Comparison of ENCODE assay signal across 8 cellular contexts in the genomic region with DNA sequence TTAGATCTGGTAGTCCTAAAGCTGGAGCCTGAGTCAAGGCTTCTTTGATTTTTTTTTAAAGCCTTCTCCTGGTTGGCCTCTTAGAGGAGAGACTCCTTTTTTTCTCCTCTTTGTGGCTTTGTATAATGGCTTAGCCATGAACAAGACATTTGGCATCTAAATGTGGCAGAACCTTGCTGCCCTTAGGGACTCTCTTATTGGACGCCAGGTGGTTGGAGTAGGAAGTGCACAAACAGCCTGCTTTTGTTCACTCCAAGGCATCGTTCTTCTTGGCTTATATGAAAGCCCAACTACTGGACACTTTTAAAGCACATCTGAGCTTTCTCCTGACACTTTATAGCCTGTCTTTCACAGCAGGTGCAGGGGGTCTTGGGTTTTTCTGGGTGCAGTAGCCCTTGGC. TPM values are rescaled to one million over a fixed set of nuclear protein-coding genes. Genes with fewer than 3 reads are reported as not detected.
A peak's percentile ranks its signal among the peaks of the same experiment; 100 is the strongest.
DNase-seq lines count a peak whose midpoint lies in the region; ATAC-seq and TF ChIP-seq lines count a peak whose summit lies in the region.

No MANE protein-coding gene starts in this region.

- peak overlapping the region; percentile 90 for H3K9ac ChIP-seq in mesenchymal stem cell (ENCODE audit: low read length)

- H3K4me3 ChIP-seq in astrocyte of the cerebellum (ENCODE audit: low read depth, low read length) (no peak overlapping the region), mesenchymal stem cell (ENCODE audit: insufficient read depth in 1 of 2, low read depth in 1 of 2, low read length in 2 of 2) (peak overlapping the region in 1 of 2 experiments; percentile 82), gastroesophageal sphincter (no peak overlapping the region)

- no peak for TF ChIP-seq EP300 in gastroesophageal sphincter (IDR thresholded peaks at IDR 0.05)

- H3K9me3 ChIP-seq in mesenchymal stem cell (ENCODE audit: control insufficient read depth, low read length) (peaks cover 10% of the 10 kb centered on the region), gastroesophageal sphincter (peaks cover 0 to 16% (median 0%) of the 10 kb centered on the region in 3 donors)

- no peak overlapping the region for H3K4me2 ChIP-seq in mesenchymal stem cell (ENCODE audit: low read length, poor library complexity, severe bottlenecking)

- H3K18ac ChIP-seq in mesenchymal stem cell (ENCODE audit: low read depth in 1 of 2, low read length in 2 of 2): no peak overlapping the region

- ATAC-seq in GM18498 (IDR thresholded peaks at IDR 0.05; ENCODE audit: unreplicated experiment) (peak; percentile 56), GM21447 (IDR thresholded peaks at IDR 0.05; ENCODE audit: unreplicated experiment) (no peak), gastroesophageal sphincter (no peak)

- DNase-seq in AG20443 (ENCODE audit: low spot score) (peak; percentile 29), NCI-H1105 (lab: John Stamatoyannopoulos, UW) (peak; percentile 47), astrocyte of the cerebellum (ENCODE audit: low read depth) (no peak), mesenchymal stem cell (no peak), KBM-7 (no peak)

- no peak overlapping the region for H2BK5ac ChIP-seq in mesenchymal stem cell (ENCODE audit: low read depth, low read length, poor library complexity, severe bottlenecking)

- no peak overlapping the region for H4K8ac ChIP-seq in mesenchymal stem cell (ENCODE audit: low read length)

- H3K4ac ChIP-seq in mesenchymal stem cell (ENCODE audit: low read depth in 1 of 2, low read length in 2 of 2): no peak overlapping the region

- H3K36me3 ChIP-seq in mesenchymal stem cell (ENCODE audit: control insufficient read depth in 1 of 2, insufficient read depth in 2 of 2, low read depth in 1 of 2, low read length in 2 of 2): no peaks in the 10 kb centered on the region
- no peaks in the 10 kb centered on the region for H3K36me3 ChIP-seq in gastroesophageal sphincter

- in situ Hi-C loops in astrocyte of the cerebellum (cut with HindIII; ENCODE audit: low sequenced_read_pairs) (no loop called here), KBM-7 (cut with MboI; ENCODE audit: low pct_unique_long_range_greater_than_20kb, low sequenced_read_pairs) (no loop called here)

- TF ChIP-seq CTCF in astrocyte of the cerebellum (IDR thresholded peaks at IDR 0.05; ENCODE audit: low read depth, low read length, missing control alignments): peak; percentile 56
- TF ChIP-seq CTCF in gastroesophageal sphincter (IDR thresholded peaks at IDR 0.05): no peak

- H2BK12ac ChIP-seq in mesenchymal stem cell (ENCODE audit: low read length in 2 of 2): no peak overlapping the region

- TF ChIP-seq POLR2A in gastroesophageal sphincter (IDR thresholded peaks at IDR 0.05): no peak

- H3K14ac ChIP-seq in mesenchymal stem cell (ENCODE audit: low read length in 2 of 2): no peak overlapping the region

- H2BK15ac ChIP-seq in mesenchymal stem cell (ENCODE audit: low read depth, poor library complexity, severe bottlenecking): no peak overlapping the region

- no peak overlapping the region for H2AK5ac ChIP-seq in mesenchymal stem cell (ENCODE audit: low read length, severe bottlenecking)

- H3K27ac ChIP-seq in mesenchymal stem cell (ENCODE audit: low read length, poor library complexity, severe bottlenecking) (no peak overlapping the region), gastroesophageal sphincter (peak overlapping the region in 1 of 4 donors; percentile 70)

- WGBS in mesenchymal stem cell: 79% methylated on average over 2 of the region's 2 CpGs
- 20 to 33% methylated on average over 1 to 2 of the region's 2 CpGs for WGBS in gastroesophageal sphincter (ENCODE audit: low coverage in 1 of 2), 2 donors

- H2AFZ ChIP-seq in mesenchymal stem cell (ENCODE audit: low read depth, low read length): no peak overlapping the region

- H3K27me3 ChIP-seq in mesenchymal stem cell (ENCODE audit: control insufficient read depth in 1 of 2, insufficient read depth in 1 of 2, low read length in 2 of 2) (no peaks in the 10 kb centered on the region), gastroesophageal sphincter (no peaks in the 10 kb centered on the region)

- H2BK120ac ChIP-seq in mesenchymal stem cell (ENCODE audit: low read depth, low read length): no peak overlapping the region

- H4K91ac ChIP-seq in mesenchymal stem cell (ENCODE audit: low read length): no peak overlapping the region

- peaks cover 2% of the 10 kb centered on the region for H3K4me1 ChIP-seq in mesenchymal stem cell (ENCODE audit: control insufficient read depth, insufficient read depth, low read depth, low read length)
- peaks cover 3 to 24% (median 9%) of the 10 kb centered on the region in 3 donors for H3K4me1 ChIP-seq in gastroesophageal sphincter

- H3K23ac ChIP-seq in mesenchymal stem cell (ENCODE audit: low read length in 2 of 2): no peak overlapping the region

- no peaks in the 10 kb centered on the region for H3K79me1 ChIP-seq in mesenchymal stem cell (replicated peaks; ENCODE audit: low read length, poor library complexity, severe bottlenecking)

RNA-seq across cellular contexts. Expression of gene ZPBP, which starts 25.0 kb away (rescaled TPM):
- not detected for polyA plus RNA-seq in mesenchymal stem cell (2013, experiment 1 of 2)
- not detected for polyA plus RNA-seq in mesenchymal stem cell (2013, experiment 2 of 2)
- not detected for total RNA-seq in gastroesophageal sphincter

Comparison
In these comparisons a context has a peak if more than half of its experiments do, and no peak if none do; other contexts are left out.
1. DNase-seq: peak in AG20443 (single experiment) and NCI-H1105 (single experiment); none in astrocyte of the cerebellum (single experiment), mesenchymal stem cell (single experiment) and KBM-7 (single experiment).